In the genomic region with DNA sequence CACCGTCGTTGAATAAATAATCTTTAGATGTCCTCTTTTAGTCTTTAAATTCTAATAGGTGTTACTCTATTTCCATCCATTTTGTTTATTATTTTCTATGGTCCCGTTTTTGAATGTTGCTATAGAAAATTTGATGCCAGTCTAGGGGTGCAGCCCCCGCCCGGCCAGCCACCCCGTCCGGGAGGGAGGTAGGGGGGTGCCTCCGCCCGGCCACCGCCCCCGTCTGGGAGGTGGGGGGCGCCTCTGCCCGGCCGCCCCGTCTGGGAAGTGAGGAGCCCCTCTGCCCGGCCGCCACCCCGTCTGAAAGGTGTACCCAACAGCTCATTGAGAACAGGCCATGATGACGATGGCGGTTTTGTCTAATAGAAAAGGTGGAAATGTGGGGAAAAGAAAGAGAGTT, we compare ENCODE assay signal across 9 cellular contexts.
"Had no signal": no experiment of that assay in that cellular context is flagged by ENCODE, and none has a peak within 500 bp of the region (broad histone marks: within the 10 kb centered on the region; RNA-seq: fewer than 3 reads in every experiment).

No MANE protein-coding gene starts in this region.

- DNase-seq: GM23248, GOT3, H7, H9, HCEC 1CT, HFFc6 had no signal

- H3K9me3 Mint-ChIP-seq: GM23338 had no signal

- H3K4me3 Mint-ChIP-seq: GM23338, H9, HFFc6 had no signal

- H3K4me1 Mint-ChIP-seq: GM23338, H9 had no signal

- FAIRE-seq: H1, H54 had no signal

- H3K27ac Mint-ChIP-seq: GM23338, H9, HFFc6 had no signal
